In the genomic region with DNA sequence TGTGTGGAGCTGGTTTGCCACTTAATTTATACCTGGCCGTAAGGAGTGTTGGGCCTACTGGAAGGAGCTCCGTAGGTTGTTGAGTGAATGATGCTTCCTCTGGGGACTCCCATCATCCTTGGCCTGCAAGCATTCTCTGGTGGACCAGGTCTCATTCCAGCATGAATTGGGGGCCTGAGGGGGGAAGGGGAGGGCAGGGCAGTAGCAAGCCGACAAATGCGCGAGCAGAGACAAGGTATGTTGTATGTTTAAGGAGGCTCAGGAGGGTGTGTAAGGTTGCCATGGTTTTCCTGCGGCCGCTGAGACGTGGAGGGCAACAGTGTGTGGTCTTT, we compare ENCODE assay signal across 1 cellular context.
TF ChIP-seq lines count a peak whose summit lies in the region.

No MANE protein-coding gene starts in this region.

TF ChIP-seq in GM12878, 131 proteins besides CTCF, POLR2A, EP300 and RAD21:
- TF ChIP-seq, protein P1, sequence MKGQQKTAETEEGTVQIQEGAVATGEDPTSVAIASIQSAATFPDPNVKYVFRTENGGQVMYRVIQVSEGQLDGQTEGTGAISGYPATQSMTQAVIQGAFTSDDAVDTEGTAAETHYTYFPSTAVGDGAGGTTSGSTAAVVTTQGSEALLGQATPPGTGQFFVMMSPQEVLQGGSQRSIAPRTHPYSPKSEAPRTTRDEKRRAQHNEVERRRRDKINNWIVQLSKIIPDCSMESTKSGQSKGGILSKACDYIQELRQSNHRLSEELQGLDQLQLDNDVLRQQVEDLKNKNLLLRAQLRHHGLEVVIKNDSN (IDR thresholded peaks at IDR 0.05; ENCODE audit: borderline replicate concordance, extremely low read length, insufficient read depth, low read depth, low read length) = no peak
- TF ChIP-seq SIN3A (IDR thresholded peaks at IDR 0.05; ENCODE audit: low read depth, low read length) = 0 out of 2 replicates have a peak, but pooled peaks have one; percentile 17
